In the genomic region with DNA sequence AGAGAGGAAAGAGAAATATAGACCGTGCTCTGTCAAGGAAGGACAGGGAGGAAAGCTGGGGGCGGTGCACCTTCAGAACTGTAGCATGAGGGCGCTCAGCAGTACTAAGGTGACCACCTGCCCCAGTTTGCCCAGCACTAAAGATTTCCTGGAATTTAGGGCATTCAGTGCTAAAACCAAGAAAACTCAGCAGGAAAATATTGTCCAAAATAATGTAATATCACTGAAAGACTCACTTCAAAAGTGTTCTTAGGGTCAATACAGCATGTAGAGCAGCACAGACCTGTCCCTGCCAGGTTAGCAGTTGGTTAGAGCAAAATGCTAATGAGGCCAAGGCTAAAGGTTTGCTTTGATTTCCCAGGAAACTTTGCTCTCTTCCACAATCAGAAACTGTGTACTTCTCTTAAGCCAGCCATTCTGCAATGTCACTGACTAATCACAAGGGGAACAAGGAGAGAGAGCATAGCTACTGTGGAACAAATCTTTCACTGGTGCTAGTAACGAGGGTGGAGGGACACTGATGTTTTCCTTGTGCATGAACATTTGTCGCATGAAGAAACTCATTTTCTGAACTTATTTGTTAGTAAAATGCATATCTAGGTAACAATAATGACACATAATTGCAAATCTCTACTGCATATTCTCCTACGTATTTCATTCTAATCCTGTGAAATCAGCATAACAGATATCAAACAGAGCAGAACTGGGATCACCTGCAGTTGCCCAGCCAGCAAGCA, we compare ENCODE assay signal across 1 cellular context.
TF ChIP-seq lines count a peak whose summit lies in the region.

No MANE protein-coding gene starts in this region.

TF ChIP-seq in liver, 16 proteins besides CTCF, POLR2A, EP300 and RAD21 (continued from another document):
- TF ChIP-seq, protein P1, sequence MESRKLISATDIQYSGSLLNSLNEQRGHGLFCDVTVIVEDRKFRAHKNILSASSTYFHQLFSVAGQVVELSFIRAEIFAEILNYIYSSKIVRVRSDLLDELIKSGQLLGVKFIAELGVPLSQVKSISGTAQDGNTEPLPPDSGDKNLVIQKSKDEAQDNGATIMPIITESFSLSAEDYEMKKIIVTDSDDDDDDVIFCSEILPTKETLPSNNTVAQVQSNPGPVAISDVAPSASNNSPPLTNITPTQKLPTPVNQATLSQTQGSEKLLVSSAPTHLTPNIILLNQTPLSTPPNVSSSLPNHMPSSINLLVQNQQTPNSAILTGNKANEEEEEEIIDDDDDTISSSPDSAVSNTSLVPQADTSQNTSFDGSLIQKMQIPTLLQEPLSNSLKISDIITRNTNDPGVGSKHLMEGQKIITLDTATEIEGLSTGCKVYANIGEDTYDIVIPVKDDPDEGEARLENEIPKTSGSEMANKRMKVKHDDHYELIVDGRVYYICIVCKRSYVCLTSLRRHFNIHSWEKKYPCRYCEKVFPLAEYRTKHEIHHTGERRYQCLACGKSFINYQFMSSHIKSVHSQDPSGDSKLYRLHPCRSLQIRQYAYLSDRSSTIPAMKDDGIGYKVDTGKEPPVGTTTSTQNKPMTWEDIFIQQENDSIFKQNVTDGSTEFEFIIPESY (IDR thresholded peaks at IDR 0.05), result peak; percentile 74
- TF ChIP-seq YY1 (IDR thresholded peaks at IDR 0.05) (peak; percentile 81), FOXA1 (IDR thresholded peaks at IDR 0.05) (peak; percentile 38), GABPA (IDR thresholded peaks at IDR 0.05 in 1 of 2, conservative IDR thresholded peaks at IDR 0.05 in 1 of 2) (no peak), HNF4A (conservative IDR thresholded peaks at IDR 0.05) (peak; percentile 90 to 93), NR2F2 (IDR thresholded peaks at IDR 0.05) (no peak), SP1 (IDR thresholded peaks at IDR 0.05) (peak; percentile 92), TAF1 (conservative IDR thresholded peaks at IDR 0.05) (peak; percentile 94), EGR1 (IDR thresholded peaks at IDR 0.05; ENCODE audit: low read depth in 2 of 2) (no peak), FOXA2 (IDR thresholded peaks at IDR 0.05) (peak; percentile 53), JUND (IDR thresholded peaks at IDR 0.05) (peak; percentile 53 to 67), RXRA (IDR thresholded peaks at IDR 0.05) (peak; percentile 79 to 87)
- TF ChIP-seq, protein P2, sequence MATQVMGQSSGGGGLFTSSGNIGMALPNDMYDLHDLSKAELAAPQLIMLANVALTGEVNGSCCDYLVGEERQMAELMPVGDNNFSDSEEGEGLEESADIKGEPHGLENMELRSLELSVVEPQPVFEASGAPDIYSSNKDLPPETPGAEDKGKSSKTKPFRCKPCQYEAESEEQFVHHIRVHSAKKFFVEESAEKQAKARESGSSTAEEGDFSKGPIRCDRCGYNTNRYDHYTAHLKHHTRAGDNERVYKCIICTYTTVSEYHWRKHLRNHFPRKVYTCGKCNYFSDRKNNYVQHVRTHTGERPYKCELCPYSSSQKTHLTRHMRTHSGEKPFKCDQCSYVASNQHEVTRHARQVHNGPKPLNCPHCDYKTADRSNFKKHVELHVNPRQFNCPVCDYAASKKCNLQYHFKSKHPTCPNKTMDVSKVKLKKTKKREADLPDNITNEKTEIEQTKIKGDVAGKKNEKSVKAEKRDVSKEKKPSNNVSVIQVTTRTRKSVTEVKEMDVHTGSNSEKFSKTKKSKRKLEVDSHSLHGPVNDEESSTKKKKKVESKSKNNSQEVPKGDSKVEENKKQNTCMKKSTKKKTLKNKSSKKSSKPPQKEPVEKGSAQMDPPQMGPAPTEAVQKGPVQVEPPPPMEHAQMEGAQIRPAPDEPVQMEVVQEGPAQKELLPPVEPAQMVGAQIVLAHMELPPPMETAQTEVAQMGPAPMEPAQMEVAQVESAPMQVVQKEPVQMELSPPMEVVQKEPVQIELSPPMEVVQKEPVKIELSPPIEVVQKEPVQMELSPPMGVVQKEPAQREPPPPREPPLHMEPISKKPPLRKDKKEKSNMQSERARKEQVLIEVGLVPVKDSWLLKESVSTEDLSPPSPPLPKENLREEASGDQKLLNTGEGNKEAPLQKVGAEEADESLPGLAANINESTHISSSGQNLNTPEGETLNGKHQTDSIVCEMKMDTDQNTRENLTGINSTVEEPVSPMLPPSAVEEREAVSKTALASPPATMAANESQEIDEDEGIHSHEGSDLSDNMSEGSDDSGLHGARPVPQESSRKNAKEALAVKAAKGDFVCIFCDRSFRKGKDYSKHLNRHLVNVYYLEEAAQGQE (IDR thresholded peaks at IDR 0.05), result peak; percentile 87
- TF ChIP-seq, protein P3, sequence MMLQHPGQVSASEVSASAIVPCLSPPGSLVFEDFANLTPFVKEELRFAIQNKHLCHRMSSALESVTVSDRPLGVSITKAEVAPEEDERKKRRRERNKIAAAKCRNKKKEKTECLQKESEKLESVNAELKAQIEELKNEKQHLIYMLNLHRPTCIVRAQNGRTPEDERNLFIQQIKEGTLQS (IDR thresholded peaks at IDR 0.05), result peak; percentile 61
TF ChIP-seq in liver: peak in this region for 13.
